ENCODE assay signal across 12 cellular contexts in the genomic region with DNA sequence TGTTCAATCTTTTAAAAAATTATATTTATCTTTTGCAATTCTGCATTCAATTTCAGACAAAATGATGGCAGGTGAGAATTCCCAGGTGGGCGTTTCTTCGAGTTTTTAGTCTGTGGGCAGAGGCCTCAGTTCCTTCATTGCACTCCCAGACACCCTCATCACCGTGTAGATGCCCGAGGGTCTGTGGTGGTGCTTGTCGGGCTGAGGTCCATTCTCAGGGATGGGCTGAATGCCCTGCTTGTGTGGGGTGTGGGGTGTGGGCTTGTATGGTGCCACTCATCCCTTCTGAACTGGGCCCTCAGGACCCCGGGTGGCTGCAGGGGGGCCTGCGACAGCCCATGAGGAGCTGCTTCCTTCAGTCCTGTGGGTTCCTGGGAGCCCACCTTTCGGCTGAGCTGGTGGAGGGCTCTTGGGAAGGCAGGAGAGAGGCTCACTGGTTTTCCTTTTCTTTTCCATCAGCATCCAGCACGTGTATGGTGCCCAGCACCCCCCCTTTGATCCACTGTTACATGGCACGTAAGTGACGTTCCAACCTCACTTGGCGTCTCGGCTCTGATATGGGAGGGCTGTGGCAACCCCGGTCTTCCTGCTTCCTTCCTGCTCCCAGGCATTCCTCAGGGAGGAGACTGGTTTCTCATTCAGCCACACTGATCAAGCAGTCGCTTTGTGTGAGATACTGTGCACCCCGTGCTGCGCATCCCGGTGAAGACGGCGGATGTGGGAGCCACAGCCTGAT. TPM values are rescaled to one million over a fixed set of nuclear protein-coding genes. Genes with fewer than 3 reads are reported as not detected.
DNase-seq lines count a peak whose midpoint lies in the region; ATAC-seq, FAIRE-seq and TF ChIP-seq lines count a peak whose summit lies in the region.
"Had no signal": no experiment of that assay in that cellular context is flagged by ENCODE, and none has a peak within 500 bp of the region (broad histone marks: within the 10 kb centered on the region; RNA-seq: fewer than 3 reads in every experiment).

No MANE protein-coding gene starts in this region.

- H2AFZ ChIP-seq in H1 (ENCODE audit: low read length) (no peak overlapping the region), osteoblast (ENCODE audit: low read length) (no peak overlapping the region)
- H2AFZ ChIP-seq: parathyroid adenoma had no signal

- H3K9me3 ChIP-seq in CD4-positive, alpha-beta memory T cell (ENCODE audit: control insufficient read depth in 1 of 2, low read length in 2 of 2), result no peaks in the 10 kb centered on the region
- no peaks in the 10 kb centered on the region for H3K9me3 ChIP-seq in H1 (ENCODE audit: insufficient read depth in 2 of 2, low read depth in 1 of 2, low read length in 1 of 2)
- H3K9me3 ChIP-seq in osteoblast (ENCODE audit: low read depth, low read length), result no peaks in the 10 kb centered on the region
- H3K9me3 ChIP-seq: thoracic aorta had no signal

- no peak overlapping the region for H3K56ac ChIP-seq in H1 (replicated peaks; ENCODE audit: insufficient read length, low read depth, low read length)

- H3K36me3 Mint-ChIP-seq in CD4-positive, alpha-beta memory T cell, result peaks cover 9 to 39% of the 10 kb centered on the region in 2 donors

- H3K4me3 ChIP-seq in CD4-positive, alpha-beta memory T cell (ENCODE audit: low read length in 2 of 2), result no peak overlapping the region
- H3K4me3 ChIP-seq in H1 (ENCODE audit: extremely low read depth in 1 of 4, insufficient read depth in 2 of 4, low read depth in 3 of 4, low read length in 4 of 4), result no peak overlapping the region
- H3K4me3 ChIP-seq in osteoblast (ENCODE audit: insufficient read depth, low read length), result no peak overlapping the region

- H4K5ac ChIP-seq in H1 (ENCODE audit: insufficient read length, low read depth, low read length), result no peak overlapping the region

- H3K23me2 ChIP-seq in H1 (ENCODE audit: low read depth, low read length), result no peaks in the 10 kb centered on the region

- H3K23ac ChIP-seq in H1 (ENCODE audit: insufficient read length), result no peak overlapping the region

- peak overlapping the region in 3 of 8 donors; percentile 8 to 43 (median 13) for H3K4me3 Mint-ChIP-seq in CD4-positive, alpha-beta memory T cell

- H3K27me3 ChIP-seq in CD4-positive, alpha-beta memory T cell (ENCODE audit: insufficient read depth, low read length), result no peaks in the 10 kb centered on the region
- H3K27me3 ChIP-seq in H1 (replicated peaks in 1 of 4; ENCODE audit: control insufficient read depth in 3 of 4, extremely low read depth in 1 of 4, insufficient read depth in 3 of 4, low read length in 3 of 4) (no peaks in the 10 kb centered on the region), osteoblast (ENCODE audit: insufficient read depth, low read length) (no peaks in the 10 kb centered on the region)

- TF ChIP-seq POLR2A in H1 (IDR thresholded peaks at IDR 0.05; ENCODE audit: control extremely low read depth in 1 of 2, low read depth in 2 of 2, low read length in 2 of 2), result no peak

- POLR2A ChIA-PET in CD4-positive, alpha-beta memory T cell (lab: Charles Lee; ENCODE audit: partially characterized antibody), result interaction anchor here (1.9 to 5.2 kb wide), 7 partner anchors 10 to 56 kb away, joined by 4 to 90 read pairs (median 15); partner anchors contain the start of gene TBC1D22A
- POLR2A ChIA-PET in RWPE1 (lab: Yijun Ruan, JAX; ENCODE audit: low non-redundant PET) (no interaction called here), H1 (lab: Charles Lee; ENCODE audit: partially characterized antibody) (interaction anchor here (1.8 kb wide), 1 partner anchor 29 kb away, joined by 5 read pairs; the partner anchor contains the start of gene TBC1D22A)

- no peak overlapping the region for H2BK120ac ChIP-seq in H1 (replicated peaks; ENCODE audit: low read depth, low read length)

- no peak overlapping the region for H2BK20ac ChIP-seq in H1 (ENCODE audit: low read length)

- no peak overlapping the region for H3K9ac ChIP-seq in H1 (replicated peaks in 1 of 4; ENCODE audit: extremely low read depth in 1 of 4, low read depth in 3 of 4, low read length in 3 of 4)
- H3K9ac ChIP-seq: parathyroid adenoma had no signal

- no peak overlapping the region for H2BK5ac ChIP-seq in H1 (ENCODE audit: low read depth, low read length)

- peak overlapping the region; percentile 99 to 100 (median 100) for H3K27ac Mint-ChIP-seq in CD4-positive, alpha-beta memory T cell

- H3K18ac ChIP-seq in H1 (ENCODE audit: extremely low read depth, low read length), result no peak overlapping the region

- H2BK15ac ChIP-seq in H1 (ENCODE audit: low read length), result no peak overlapping the region

- H4K91ac ChIP-seq in H1 (replicated peaks; ENCODE audit: insufficient read length, low read length), result no peak overlapping the region

- H3K27me3 Mint-ChIP-seq in CD4-positive, alpha-beta memory T cell, result no peaks in the 10 kb centered on the region

- peak overlapping the region; percentile 87 for H3K27ac ChIP-seq in CD4-positive, alpha-beta memory T cell (ENCODE audit: low read depth, low read length)
- H3K27ac ChIP-seq in RWPE1 (peak overlapping the region; percentile 72), H1 (ENCODE audit: low read depth, low read length) (no peak overlapping the region; the same call in 1 of the 2 replicates), osteoblast (ENCODE audit: low read depth, low read length) (peak overlapping the region; percentile 95)
- H3K27ac ChIP-seq: parathyroid adenoma had no signal

- H3K79me2 ChIP-seq in H1 (ENCODE audit: control insufficient read depth in 1 of 2, insufficient read depth in 2 of 2, low read length in 2 of 2), result no peaks in the 10 kb centered on the region; a peak in 1 of 4 replicates
- peaks cover 56% of the 10 kb centered on the region for H3K79me2 ChIP-seq in osteoblast (ENCODE audit: insufficient read depth, low read length)

- H2AK5ac ChIP-seq in H1 (ENCODE audit: low read depth, low read length), result no peak overlapping the region

- peaks cover 33 to 55% (median 41%) of the 10 kb centered on the region in 4 donors for H3K4me1 Mint-ChIP-seq in CD4-positive, alpha-beta memory T cell

- no peak for TF ChIP-seq CTCF in RWPE1 (conservative IDR thresholded peaks at IDR 0.05; ENCODE audit: low read depth)
- no peak for TF ChIP-seq CTCF in H1 (IDR thresholded peaks at IDR 0.05; ENCODE audit: control extremely low read depth in 1 of 3, insufficient read depth in 1 of 3, low read depth in 1 of 3, low read length in 3 of 3)
- TF ChIP-seq CTCF in osteoblast (IDR thresholded peaks at IDR 0.05; ENCODE audit: extremely low read depth, low read depth, low read length), result no peak
- TF ChIP-seq CTCF in D721Med (IDR thresholded peaks at IDR 0.05; ENCODE audit: insufficient read depth, missing control alignments), result no peak

- H3K4me2 ChIP-seq in H1 (ENCODE audit: insufficient read depth in 1 of 2, low read depth in 2 of 2, low read length in 2 of 2) (no peak overlapping the region), osteoblast (ENCODE audit: insufficient read depth, low read length) (no peak overlapping the region)

- peaks cover 2% of the 10 kb centered on the region; the same call in 1 of the 2 replicates for H3K79me1 ChIP-seq in H1 (ENCODE audit: low read depth, low read length)

- H3K9me3 Mint-ChIP-seq in CD4-positive, alpha-beta memory T cell, result no peaks in the 10 kb centered on the region

- no peak for TF ChIP-seq EP300 in H1 (IDR thresholded peaks at IDR 0.05; ENCODE audit: borderline replicate concordance in 1 of 2, low read depth in 2 of 2, low read length in 2 of 2)

- WGBS in H1 (ENCODE audit: extremely low coverage in 1 of 2, insufficient coverage in 1 of 2, insufficient read length in 1 of 2, insufficient replicate concordance in 2 of 2, low coverage in 1 of 2, low lambda C conversion rate in 2 of 2, missing lambda C conversion rate in 1 of 2), 2 experiments, result 94% methylated on average over 19 of the region's 20 CpGs; no CpG with 5 or more reads in 1 of the 2 experiments

- H3K36me3 ChIP-seq in CD4-positive, alpha-beta memory T cell (ENCODE audit: insufficient read depth, low read length), result peaks cover 36% of the 10 kb centered on the region
- H3K36me3 ChIP-seq in H1 (ENCODE audit: control insufficient read depth in 2 of 4, insufficient read depth in 4 of 4, low read length in 3 of 4) (peaks cover 0 to 5% (median 2%) of the 10 kb centered on the region in 4 experiments; a peak in 3 of 8 replicates), osteoblast (ENCODE audit: insufficient read depth, low read length) (peaks cover 7% of the 10 kb centered on the region)

- H2BK12ac ChIP-seq in H1 (ENCODE audit: low read depth, low read length), result no peak overlapping the region

- no peak for ATAC-seq in GM19452 (IDR thresholded peaks at IDR 0.05; ENCODE audit: unreplicated experiment)

- DNase-seq in CD4-positive, alpha-beta memory T cell, result no peak
- DNase-seq in RWPE1 (ENCODE audit: low spot score) (no peak), H1 (ENCODE audit: low read depth in 1 of 2, low spot score in 2 of 2) (no peak), osteoblast (ENCODE audit: insufficient read length, low spot score, missing footprints) (no peak), D721Med (ENCODE audit: insufficient read length, low spot score) (no peak)
- no peak for DNase-seq in stimulated activated CD4-positive, alpha-beta T cell treated with anti-CD3 and anti-CD28 coated beads, Interleukin-1b, Interleukin-23, amount 100 ng/mL, for 48 hours
- DNase-seq: activated CD4-positive, CD25-positive, alpha-beta regulatory T cell treated with anti-CD3 and anti-CD28 coated beads, Interleukin-2, amount 50 U/mL, for 72 hours; islet precursor cell; NCI-H510A had no signal

- TF ChIP-seq RAD21 in H1 (IDR thresholded peaks at IDR 0.05 in 1 of 2, conservative IDR thresholded peaks at IDR 0.05 in 1 of 2; ENCODE audit: low read depth in 2 of 2, low read length in 2 of 2), result no peak

- no peak overlapping the region for H3K4ac ChIP-seq in H1 (replicated peaks; ENCODE audit: insufficient read length, low read depth, low read length)

- no peak overlapping the region for H3K14ac ChIP-seq in H1 (ENCODE audit: insufficient read length)

- peaks cover 0 to 10% of the 10 kb centered on the region in 2 experiments for H4K20me1 ChIP-seq in H1 (replicated peaks in 1 of 2; ENCODE audit: control insufficient read depth in 1 of 2, insufficient read depth in 2 of 2, low read length in 2 of 2)
- H4K20me1 ChIP-seq in osteoblast (ENCODE audit: insufficient read depth, low read length), result peaks cover 8% of the 10 kb centered on the region

- CTCF ChIA-PET in CD4-positive, alpha-beta memory T cell (lab: Charles Lee; ENCODE audit: partially characterized antibody), result interaction anchor here (1.1 to 6.7 kb wide), 7 partner anchors 9 to 54 kb away, joined by 3 to 74 read pairs (median 5); partner anchors contain the start of gene TBC1D22A
- CTCF ChIA-PET in RWPE1 (lab: Yijun Ruan, JAX) (no interaction called here), H1 (lab: Charles Lee; ENCODE audit: partially characterized antibody) (interaction anchor here (0.6 to 3.1 kb wide), 6 partner anchors 10 to 1712 kb away, joined by 3 to 21 read pairs (median 4); no protein-coding TSS in a partner anchor)

- peaks cover 55% of the 10 kb centered on the region for H3K4me1 ChIP-seq in CD4-positive, alpha-beta memory T cell (ENCODE audit: insufficient read depth, low read length)
- H3K4me1 ChIP-seq in H1 (replicated peaks in 1 of 4; ENCODE audit: control insufficient read depth in 3 of 4, insufficient read depth in 4 of 4, low read length in 3 of 4) (no peaks in the 10 kb centered on the region), osteoblast (ENCODE audit: insufficient read depth, low read length) (peaks cover 16% of the 10 kb centered on the region)
- H3K4me1 ChIP-seq: parathyroid adenoma had no signal

- intact Hi-C loops in CD4-positive, alpha-beta memory T cell (cut with micrococcal nuclease), result no loop called here

- no peak for FAIRE-seq in H1 (lab: Jason Lieb, UNC)
- no peak for FAIRE-seq in D721Med (lab: Jason Lieb, UNC)

- H4K8ac ChIP-seq in H1 (ENCODE audit: extremely low read depth, insufficient read depth, low read length), result peak overlapping the region; percentile 62; the same call in 1 of the 2 replicates

RNA-seq across cellular contexts. Expression of gene TBC1D22A, which starts 29.8 kb away (rescaled TPM):
- 10 to 100 TPM; 49.0 to 49.2 TPM for total RNA-seq in CD4-positive, alpha-beta memory T cell
- polyA plus RNA-seq in CD4-positive, alpha-beta memory T cell, result 10 to 100 TPM; 20.6 to 24.4 TPM
- total RNA-seq in H1 (2021; fragmentation: NEBNext Ultra II Directional; extraction: Animal tissue kit (Norgen Biotek cat#: 25700)), result 18.4 and 19.0 TPM in 2 replicates
- 11.9 and 14.0 TPM in 2 replicates for polyA plus RNA-seq in H1 (2011; rRNA removed)
- 11.3 TPM for polyA plus RNA-seq in H1 (2011; cell fraction: cytosol; rRNA removed)
- polyA plus RNA-seq in H1 (2011; cell fraction: nucleus; rRNA removed), result 11.6 TPM
- 11.4 to 14.8 TPM (median 13.5 TPM) in 4 replicates for polyA plus RNA-seq in H1 (2012, experiment 1 of 2)
- 14.1 TPM for polyA plus RNA-seq in H1 (2012, experiment 2 of 2)
- polyA plus RNA-seq in H1 (2013, experiment 1 of 2), result 9.6 TPM
- polyA plus RNA-seq in H1 (2013, experiment 2 of 2), result 9.5 TPM
- polyA minus RNA-seq in H1 (2011; rRNA and poly(A)+ RNA removed), result 10.9 and 12.5 TPM in 2 replicates
- polyA minus RNA-seq in H1 (2011; cell fraction: cytosol; rRNA and poly(A)+ RNA removed), result 11.4 TPM
- 19.0 TPM for polyA minus RNA-seq in H1 (2011; cell fraction: nucleus; rRNA and poly(A)+ RNA removed)
- 17.7 and 18.9 TPM in 2 replicates for total RNA-seq in osteoblast

RNA-seq across cellular contexts. Expression of gene CERK, which starts 54.2 kb away (rescaled TPM):
- 100 to 1,000 TPM; 161 to 164 TPM for total RNA-seq in CD4-positive, alpha-beta memory T cell
- 100 to 1,000 TPM in 1 of 2 donors, 10 to 100 TPM in 1; 91.2 to 111 TPM for polyA plus RNA-seq in CD4-positive, alpha-beta memory T cell
- 59.0 TPM in 2 replicates for total RNA-seq in H1 (2021; fragmentation: NEBNext Ultra II Directional; extraction: Animal tissue kit (Norgen Biotek cat#: 25700))
- polyA plus RNA-seq in H1 (2011; rRNA removed), result 26.6 and 31.5 TPM in 2 replicates
- polyA plus RNA-seq in H1 (2011; cell fraction: cytosol; rRNA removed), result 37.5 TPM
- polyA plus RNA-seq in H1 (2011; cell fraction: nucleus; rRNA removed), result 33.7 TPM
- polyA plus RNA-seq in H1 (2012, experiment 1 of 2), result 36.8 to 41.7 TPM (median 38.9 TPM) in 4 replicates
- 32.8 TPM for polyA plus RNA-seq in H1 (2012, experiment 2 of 2)
- polyA plus RNA-seq in H1 (2013, experiment 1 of 2), result 27.6 TPM
- polyA plus RNA-seq in H1 (2013, experiment 2 of 2), result 28.7 TPM
- polyA minus RNA-seq in H1 (2011; rRNA and poly(A)+ RNA removed), result 55.9 and 58.7 TPM in 2 replicates
- 36.6 TPM for polyA minus RNA-seq in H1 (2011; cell fraction: cytosol; rRNA and poly(A)+ RNA removed)
- 26.0 TPM for polyA minus RNA-seq in H1 (2011; cell fraction: nucleus; rRNA and poly(A)+ RNA removed)
- total RNA-seq in osteoblast, result 27.7 and 28.2 TPM in 2 replicates
